In the genomic region with DNA sequence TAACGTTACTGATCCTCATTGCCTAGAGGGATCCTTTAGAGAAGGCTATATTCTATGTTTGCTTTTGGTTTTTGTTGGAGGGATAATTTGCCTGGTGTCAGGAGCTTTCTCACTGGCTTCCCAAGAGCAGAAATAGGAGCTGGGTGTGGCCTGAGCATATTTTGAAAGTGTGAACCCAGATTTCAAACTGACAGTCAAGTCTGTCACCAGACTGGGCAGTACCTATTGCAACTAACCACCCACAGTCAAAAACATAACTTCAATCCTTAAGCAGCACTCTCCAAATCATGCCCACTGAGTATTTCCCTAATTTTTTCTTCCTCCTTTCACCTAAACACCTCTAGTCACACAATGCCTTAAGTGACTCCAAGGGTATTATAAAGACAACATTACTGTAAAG, we compare ENCODE assay signal across 15 cellular contexts.
DNase-seq lines count a peak whose midpoint lies in the region; ATAC-seq and TF ChIP-seq lines count a peak whose summit lies in the region.
"Had no signal": no experiment of that assay in that cellular context is flagged by ENCODE, and none has a peak within 500 bp of the region (broad histone marks: within the 10 kb centered on the region; RNA-seq: fewer than 3 reads in every experiment).

No MANE protein-coding gene starts in this region.

- H3K9me3 ChIP-seq in mammary epithelial cell (replicated peaks; ENCODE audit: insufficient read depth, low read length), result no peaks in the 10 kb centered on the region
- no peaks in the 10 kb centered on the region for H3K9me3 ChIP-seq in adrenal gland (replicated peaks in 1 of 3)
- H3K9me3 ChIP-seq: colonic mucosa, sigmoid colon had no signal

- peak overlapping the region; percentile 4 for H3K9ac ChIP-seq in mammary epithelial cell (ENCODE audit: insufficient read depth, low read length)

- 14% methylated on average over 1 of the region's 1 CpG for WGBS in mammary epithelial cell (ENCODE audit: low coverage, missing lambda C conversion rate)
- 62 to 72% (median 66%) methylated on average over 1 of the region's 1 CpG for WGBS in adrenal gland, 4 donors

- H3K27me3 ChIP-seq in mammary epithelial cell (ENCODE audit: insufficient read depth, low read length), result no peaks in the 10 kb centered on the region
- no peaks in the 10 kb centered on the region for H3K27me3 ChIP-seq in adrenal gland
- H3K27me3 ChIP-seq: colonic mucosa, esophagus muscularis mucosa, sigmoid colon had no signal

- TF ChIP-seq POLR2A in adrenal gland (IDR thresholded peaks at IDR 0.05), result no peak

- in situ Hi-C loops in mammary epithelial cell (cut with MboI; ENCODE audit: low sequenced_read_pairs in 2 of 2), result no loop called here

- DNase-seq in mammary epithelial cell (no peak), adrenal gland (no peak), NCI-H1436 (lab: John Stamatoyannopoulos, UW) (no peak), GOT3 (lab: John Stamatoyannopoulos, UW) (no peak)
- DNase-seq: amniotic stem cell; colonic mucosa; NCI-H2081; sigmoid colon; stimulated activated naive CD8-positive, alpha-beta T cell treated with anti-CD3 and anti-CD28 coated beads, Interleukin-15, amount 100 ng/mL, for 72 hours had no signal

- H3K79me2 ChIP-seq in mammary epithelial cell (ENCODE audit: insufficient read depth, low read length), result no peaks in the 10 kb centered on the region

- H3K4me1 ChIP-seq in mammary epithelial cell (ENCODE audit: insufficient read depth, low read length) (no peaks in the 10 kb centered on the region), adrenal gland (replicated peaks in 1 of 2) (no peaks in the 10 kb centered on the region)
- H3K4me1 ChIP-seq: colonic mucosa, esophagus muscularis mucosa, sigmoid colon had no signal

- no peaks in the 10 kb centered on the region for H3K36me3 ChIP-seq in mammary epithelial cell (ENCODE audit: insufficient read depth, low read length)
- H3K36me3 ChIP-seq in adrenal gland (replicated peaks in 1 of 2), result no peaks in the 10 kb centered on the region
- H3K36me3 ChIP-seq: colonic mucosa, sigmoid colon had no signal

- H3K4me2 ChIP-seq in mammary epithelial cell (ENCODE audit: insufficient read depth, low read depth, low read length), result no peak overlapping the region

- no TSS peak for BruUV-seq in mammary epithelial cell (replicated peaks; lab: Mats Ljungman, UMichigan)

- intact Hi-C loops in mammary epithelial cell (cut with micrococcal nuclease) (no loop called here), adrenal gland (cut with DNase I) (no loop called here)

- dilution Hi-C loops in mammary epithelial cell (cut with HindIII; ENCODE audit: low sequenced_read_pairs), result no loop called here

- H3K27ac ChIP-seq in mammary epithelial cell (ENCODE audit: insufficient read depth, low read depth, low read length) (no peak overlapping the region), adrenal gland (no peak overlapping the region)
- H3K27ac ChIP-seq: C4-2B, colonic mucosa, esophagus muscularis mucosa, sigmoid colon had no signal

- no peak for TF ChIP-seq CTCF in mammary epithelial cell (conservative IDR thresholded peaks at IDR 0.05 in 1 of 2, IDR thresholded peaks at IDR 0.05 in 1 of 2; ENCODE audit: extremely low read depth in 1 of 2, insufficient read depth in 1 of 2, low read depth in 1 of 2, low read length in 2 of 2)
- TF ChIP-seq CTCF in adrenal gland (IDR thresholded peaks at IDR 0.05), result no peak

- ATAC-seq in GM19324 (IDR thresholded peaks at IDR 0.05; ENCODE audit: low FRiP score, unreplicated experiment) (peak; percentile 27), HG03135 (IDR thresholded peaks at IDR 0.05; ENCODE audit: unreplicated experiment) (peak; percentile 19)
- ATAC-seq: WTC11 had no signal

- CTCF ChIA-PET in mammary epithelial cell (lab: Charles Lee; ENCODE audit: low non-redundant PET), result no interaction called here

- no peak overlapping the region for H2AFZ ChIP-seq in mammary epithelial cell (ENCODE audit: low read depth, low read length)

- peak overlapping the region; percentile 51; the same call in 1 of the 2 replicates for H3K4me3 ChIP-seq in GM08714 (ENCODE audit: low read length)
- no peak overlapping the region for H3K4me3 ChIP-seq in mammary epithelial cell (replicated peaks in 1 of 3; ENCODE audit: insufficient read depth in 1 of 3, low read depth in 2 of 3, low read length in 3 of 3)
- H3K4me3 ChIP-seq in adrenal gland, result no peak overlapping the region
- H3K4me3 ChIP-seq: colonic mucosa, esophagus muscularis mucosa, sigmoid colon had no signal

- no peaks in the 10 kb centered on the region for H4K20me1 ChIP-seq in mammary epithelial cell (ENCODE audit: insufficient read depth, low read length)
